37 cellular contexts compared by ENCODE assay signal in the genomic region with DNA sequence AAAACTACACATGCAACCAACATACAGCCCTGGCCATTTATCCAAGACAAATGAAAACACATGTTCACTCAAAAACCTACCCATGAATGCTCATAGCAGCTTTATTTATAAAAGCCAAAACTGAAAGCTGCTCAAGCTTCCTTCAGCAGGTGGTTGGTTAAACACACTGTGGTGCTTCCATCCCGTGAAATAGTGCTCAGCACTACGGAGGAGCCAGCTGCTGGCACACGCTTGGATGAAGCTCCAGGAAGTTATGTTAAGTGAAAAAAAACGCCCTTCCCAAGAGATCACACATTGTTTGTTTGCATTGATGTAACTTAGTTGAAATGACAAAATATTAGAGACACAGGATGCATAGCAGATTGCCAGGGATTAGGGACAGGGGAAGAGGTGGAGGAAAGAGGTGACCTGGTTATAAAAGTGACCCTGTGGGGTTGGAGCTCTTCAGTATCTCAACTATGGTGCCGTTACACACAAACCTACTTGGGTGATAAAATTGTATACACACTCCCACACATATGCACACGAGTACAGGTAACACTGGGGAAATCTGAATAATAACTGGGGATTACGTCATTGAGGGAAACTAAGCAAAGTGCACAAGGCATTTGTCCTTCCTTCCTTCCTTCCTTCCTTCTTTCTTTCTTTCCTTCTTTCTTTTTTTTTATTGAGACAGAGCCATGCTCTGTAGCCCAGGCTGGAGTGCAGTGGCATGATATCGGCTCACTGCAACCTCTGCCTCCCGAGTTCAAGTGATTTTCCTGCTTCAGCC. TPM values are rescaled to one million over a fixed set of nuclear protein-coding genes. Genes with fewer than 3 reads are reported as not detected.
DNase-seq lines count a peak whose midpoint lies in the region; ATAC-seq and TF ChIP-seq lines count a peak whose summit lies in the region.
"Had no signal": no experiment of that assay in that cellular context is flagged by ENCODE, and none has a peak within 500 bp of the region (broad histone marks: within the 10 kb centered on the region; RNA-seq: fewer than 3 reads in every experiment).

No MANE protein-coding gene starts in this region.

- no peak for TF ChIP-seq CTCF in HEK293 (tag by site-specific recombination; IDR thresholded peaks at IDR 0.05)

- H3K4me3 ChIP-seq in HEK293 (ENCODE audit: low read depth, low read length) = no peak overlapping the region
- H3K4me3 ChIP-seq: adrenal gland, body of pancreas, left ventricle myocardium inferior, ovary, SJSA1, skin epidermis had no signal

- no peaks in the 10 kb centered on the region for H3K9me3 ChIP-seq in HEK293 (ENCODE audit: control insufficient read depth, insufficient read depth, low read depth, low read length)
- H3K9me3 ChIP-seq: adrenal gland, body of pancreas, left ventricle myocardium inferior, ovary, SJSA1 had no signal

- CTCF ChIA-PET in HEK293 (lab: Yijun Ruan, JAX) = interaction anchor here (0.6 kb wide), 1 partner anchor 33 kb away, joined by 3 read pairs; no protein-coding TSS in a partner anchor

- POLR2A ChIA-PET in HEK293 (lab: Yijun Ruan, JAX) = no interaction called here

- intact Hi-C loops in left colon (cut with DNase I, micrococcal nuclease) = no loop called here

- H3K27ac ChIP-seq in HEK293 (ENCODE audit: extremely low read depth, low read depth, low read length) = no peak overlapping the region
- H3K27ac ChIP-seq: adrenal gland, body of pancreas, left ventricle myocardium inferior, ovary, SJSA1, skin epidermis, VCaP had no signal

- DNase-seq in NCI-H1417 (lab: John Stamatoyannopoulos, UW) (peak in 2 of 3 experiments; percentile 2 to 4), NCI-H1417 treated with DMSO at 0.1 percent for 48 hours (lab: John Stamatoyannopoulos, UW) (no peak), NCI-H345 treated with DMSO at 0.1 percent for 48 hours (lab: John Stamatoyannopoulos, UW; ENCODE audit: unreplicated experiment) (peak; percentile 29), left colon (no peak), NCI-H748 treated with DMSO at 0.1 percent for 48 hours (lab: John Stamatoyannopoulos, UW) (no peak)
- no peak for DNase-seq in stimulated activated CD4-positive, alpha-beta T cell treated with anti-CD3 and anti-CD28 coated beads, Interleukin-12 subunit alpha, Interleukin-12 subunit beta, amount 100 ng/mL, for 4 hours
- DNase-seq: activated CD4-positive, alpha-beta T cell treated with anti-CD3 and anti-CD28 coated beads for 36 hours; activated CD8-positive, alpha-beta memory T cell treated with anti-CD3 and anti-CD28 coated beads, Interleukin-2, amount 50 U/mL, for 48 hours; activated CD8-positive, alpha-beta T cell treated with anti-CD3 and anti-CD28 coated beads for 36 hours; activated naive CD4-positive, alpha-beta T cell treated with anti-CD3 and anti-CD28 coated beads, Interleukin-2, amount 10 ng/mL, durations not matched to agents 7 days and 5 days; adrenal gland; AML-193; body of pancreas; CD4-positive, alpha-beta memory T cell; erythroblast; GDM1; glutamatergic neuron; left ventricle myocardium inferior; mesenchymal stem cell; NCI-H1105 treated with DMSO at 0.1 percent for 48 hours; NCI-H526 treated with DMSO at 0.1 percent for 48 hours; ovary; stimulated activated naive CD8-positive, alpha-beta T cell treated with anti-CD3 and anti-CD28 coated beads, Interleukin-15, Interleukin-2, amounts not matched to agents 100 U/mL and 50 U/mL, for 24 hours; T1000 had no signal

- H3K36me3 ChIP-seq in HEK293 (ENCODE audit: control insufficient read depth in 2 of 2, insufficient read depth in 1 of 2, low read length in 2 of 2) = no peaks in the 10 kb centered on the region
- H3K36me3 ChIP-seq: adrenal gland, left ventricle myocardium inferior, ovary, SJSA1 had no signal

- no peaks in the 10 kb centered on the region for H3K4me1 ChIP-seq in HEK293 (ENCODE audit: control insufficient read depth, insufficient read depth, low read length)
- H3K4me1 ChIP-seq: adrenal gland, body of pancreas, left ventricle myocardium inferior, SJSA1 had no signal

- ATAC-seq in left colon = peak; percentile 72
- ATAC-seq in HG02852 (IDR thresholded peaks at IDR 0.05; ENCODE audit: unreplicated experiment) = no peak
- ATAC-seq: activated CD4-positive, alpha-beta T cell treated with anti-CD3 and anti-CD28 coated beads for 36 hours; activated CD8-positive, alpha-beta T cell treated with anti-CD3 and anti-CD28 coated beads for 36 hours; body of pancreas; HCT116; stimulated activated naive CD8-positive, alpha-beta T cell treated with anti-CD3 and anti-CD28 coated beads, Interleukin-15, Interleukin-2, amounts not matched to agents 100 U/mL and 50 U/mL, for 24 hours had no signal

TF ChIP-seq in HEK293, 187 proteins besides CTCF, POLR2A, EP300 and RAD21:
- TF ChIP-seq ATF2 (tag by site-specific recombination; IDR thresholded peaks at IDR 0.05; ENCODE audit: low read depth) (0 out of 2 replicates have a peak, but pooled peaks have one; percentile 10), ZBTB26 (tag by site-specific recombination; optimal IDR thresholded peaks at IDR 0.05) (no peak)
- TF ChIP-seq, protein P1, sequence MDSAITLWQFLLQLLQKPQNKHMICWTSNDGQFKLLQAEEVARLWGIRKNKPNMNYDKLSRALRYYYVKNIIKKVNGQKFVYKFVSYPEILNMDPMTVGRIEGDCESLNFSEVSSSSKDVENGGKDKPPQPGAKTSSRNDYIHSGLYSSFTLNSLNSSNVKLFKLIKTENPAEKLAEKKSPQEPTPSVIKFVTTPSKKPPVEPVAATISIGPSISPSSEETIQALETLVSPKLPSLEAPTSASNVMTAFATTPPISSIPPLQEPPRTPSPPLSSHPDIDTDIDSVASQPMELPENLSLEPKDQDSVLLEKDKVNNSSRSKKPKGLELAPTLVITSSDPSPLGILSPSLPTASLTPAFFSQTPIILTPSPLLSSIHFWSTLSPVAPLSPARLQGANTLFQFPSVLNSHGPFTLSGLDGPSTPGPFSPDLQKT (IDR thresholded peaks at IDR 0.05; ENCODE audit: borderline replicate concordance, low read depth, low read length) = no peak

RNA-seq across cellular contexts. Expression of gene ALPG, which starts 6.2 kb away (rescaled TPM):
- 1 to 10 TPM in 1 of 2 donors, under 1 TPM in 1; 0.56 to 1.8 TPM for total RNA-seq in left colon
- total RNA-seq: activated CD4-positive, alpha-beta T cell treated with anti-CD3 and anti-CD28 coated beads for 36 hours; activated CD8-positive, alpha-beta T cell treated with anti-CD3 and anti-CD28 coated beads for 36 hours; activated T-helper 1 cell treated with anti-CD3 and anti-CD28 coated beads, Interleukin-12 subunit alpha, Interleukin-12 subunit beta, Interleukin-2, Interleukin-4 antibody, amounts not matched to agents 30 ng/mL and 10 ng/mL and 1 ng/mL, durations not matched to agents 14 hours and 24 hours and 36 hours; adrenal gland; body of pancreas; CD4-positive, alpha-beta memory T cell; left ventricle myocardium inferior; M059J; neural crest cell; renal cortical epithelial cell; RPMI7951; temporal lobe; urinary bladder had no signal

RNA-seq across cellular contexts. Expression of gene ALPP, which starts 21.9 kb away (rescaled TPM):
- total RNA-seq in left colon = under 1 TPM in 1 of 2 donors, not detected in 1; 0.15 TPM
- total RNA-seq: activated CD4-positive, alpha-beta T cell treated with anti-CD3 and anti-CD28 coated beads for 36 hours; activated CD8-positive, alpha-beta T cell treated with anti-CD3 and anti-CD28 coated beads for 36 hours; activated T-helper 1 cell treated with anti-CD3 and anti-CD28 coated beads, Interleukin-12 subunit alpha, Interleukin-12 subunit beta, Interleukin-2, Interleukin-4 antibody, amounts not matched to agents 30 ng/mL and 10 ng/mL and 1 ng/mL, durations not matched to agents 14 hours and 24 hours and 36 hours; adrenal gland; CD4-positive, alpha-beta memory T cell; left ventricle myocardium inferior; neural crest cell; renal cortical epithelial cell; RPMI7951; temporal lobe; urinary bladder had no signal

RNA-seq across cellular contexts. Expression of gene ALPI, which starts 55.5 kb away (rescaled TPM):
- total RNA-seq in left colon = 10 to 100 TPM; 15.9 to 21.1 TPM
- total RNA-seq: activated CD4-positive, alpha-beta T cell treated with anti-CD3 and anti-CD28 coated beads for 36 hours; activated CD8-positive, alpha-beta T cell treated with anti-CD3 and anti-CD28 coated beads for 36 hours; activated T-helper 1 cell treated with anti-CD3 and anti-CD28 coated beads, Interleukin-12 subunit alpha, Interleukin-12 subunit beta, Interleukin-2, Interleukin-4 antibody, amounts not matched to agents 30 ng/mL and 10 ng/mL and 1 ng/mL, durations not matched to agents 14 hours and 24 hours and 36 hours; adrenal gland; body of pancreas; CD4-positive, alpha-beta memory T cell; left ventricle myocardium inferior; M059J; neural crest cell; renal cortical epithelial cell; RPMI7951; SJSA1; temporal lobe; urinary bladder had no signal

Comparison
In these comparisons a context has a peak if more than half of its experiments do, and no peak if none do; other contexts are left out.
1. DNase-seq: peak in NCI-H1417 (2 of 3) and NCI-H345 treated with DMSO at 0.1 percent for 48 hours (single experiment); none in NCI-H1417 treated with DMSO at 0.1 percent for 48 hours (single experiment), left colon (0 of 2), stimulated activated CD4-positive, alpha-beta T cell treated with anti-CD3 and anti-CD28 coated beads, Interleukin-12 subunit alpha, Interleukin-12 subunit beta, amount 100 ng/mL, for 4 hours (single experiment) and NCI-H748 treated with DMSO at 0.1 percent for 48 hours (single experiment).